Comparison of ENCODE assay signal across 16 cellular contexts in genomic region chr4:98468744-98469143, GRCh38.
DNase-seq lines count a peak whose midpoint lies in the region; ATAC-seq and TF ChIP-seq lines count a peak whose summit lies in the region.
"Had no signal": no experiment of that assay in that cellular context is flagged by ENCODE, and none has a peak within 500 bp of the region (broad histone marks: within the 10 kb centered on the region; RNA-seq: fewer than 3 reads in every experiment).

No MANE protein-coding gene starts in this region.

- H3K36me3 Mint-ChIP-seq in endothelial cell (ENCODE audit: low read depth, unreplicated experiment), result peaks cover 12% of the 10 kb centered on the region
- peaks cover 30% of the 10 kb centered on the region for H3K36me3 Mint-ChIP-seq in nephron (ENCODE audit: low read depth)

- POLR2A ChIA-PET in AG04450 (lab: Yijun Ruan, JAX), result interaction anchor here (0.7 to 1.0 kb wide), 3 partner anchors 48 to 193 kb away, joined by 3 to 6 read pairs (median 3); no protein-coding TSS in a partner anchor

- H3K9me3 ChIP-seq in AG04450 (ENCODE audit: control insufficient read depth, insufficient read depth, low read length) (0 out of 2 replicates have a peak, but pooled peaks cover 3% of the 10 kb centered on the region), MG63 (no peaks in the 10 kb centered on the region)

- TF ChIP-seq CTCF in AG04450 (IDR thresholded peaks at IDR 0.05; ENCODE audit: low read depth, low read length) (no peak), endothelial cell (IDR thresholded peaks at IDR 0.05; ENCODE audit: unreplicated experiment) (no peak), nephron (IDR thresholded peaks at IDR 0.05; ENCODE audit: unreplicated experiment in 3 of 3) (no peak)

- H3K4me3 ChIP-seq in AG04450 (ENCODE audit: low read depth, low read length), result no peak overlapping the region
- no peak overlapping the region for H3K4me3 ChIP-seq in MG63

- DNase-seq in AG04450 (ENCODE audit: low read depth, low spot score) (no peak), MG63 (peak; percentile 38), endothelial cell (ENCODE audit: low spot score) (peak; percentile 13), DMS53 treated with DMSO at 0.1 percent for 48 hours (lab: John Stamatoyannopoulos, UW; ENCODE audit: unreplicated experiment) (no peak), LoVo (ENCODE audit: low spot score) (no peak)
- no peak for DNase-seq in stimulated activated CD4-positive, alpha-beta T cell treated with anti-CD3 and anti-CD28 coated beads, Interleukin-1b, Interleukin-23, amount 100 ng/mL, for 48 hours
- DNase-seq: activated T-cell treated with anti-CD3 and anti-CD28 coated beads for 4 hours; AML-193; HCEC 1CT; KG1; NCI-H2171 treated with DMSO at 0.1 percent for 48 hours; stimulated activated CD4-positive, alpha-beta T cell treated with anti-CD3 and anti-CD28 coated beads, Interleukin-12 subunit alpha, Interleukin-12 subunit beta, amount 100 ng/mL, for 4 hours had no signal

- H3K27ac Mint-ChIP-seq in endothelial cell (ENCODE audit: unreplicated experiment) (peak overlapping the region; percentile 45), nephron (peak overlapping the region; percentile 71 to 95 (median 92))

- CTCF ChIA-PET in AG04450 (lab: Charles Lee), result interaction anchor here (1.2 to 2.6 kb wide), 9 partner anchors 10 to 260 kb away, joined by 4 to 19 read pairs (median 7); no protein-coding TSS in a partner anchor

- peak overlapping the region; percentile 84 for H3K27ac ChIP-seq in AG04450 (ENCODE audit: low read depth, low read length)
- H3K27ac ChIP-seq: VCaP had no signal

- H3K4me3 Mint-ChIP-seq in endothelial cell (ENCODE audit: unreplicated experiment) (no peak overlapping the region), nephron (peak overlapping the region; percentile 4 to 22 (median 21))
- H3K4me3 Mint-ChIP-seq: central memory CD8-positive, alpha-beta T cell had no signal

- H3K9me3 Mint-ChIP-seq in endothelial cell (ENCODE audit: unreplicated experiment), result no peaks in the 10 kb centered on the region
- H3K9me3 Mint-ChIP-seq in nephron, result no peaks in the 10 kb centered on the region
- H3K9me3 Mint-ChIP-seq: central memory CD8-positive, alpha-beta T cell had no signal

- H3K27me3 ChIP-seq in AG04450 (ENCODE audit: control insufficient read depth, insufficient read depth, low read length), result no peaks in the 10 kb centered on the region
- no peaks in the 10 kb centered on the region for H3K27me3 ChIP-seq in MG63

- no peak for ATAC-seq in HG03039 (IDR thresholded peaks at IDR 0.05; ENCODE audit: unreplicated experiment)

- no peaks in the 10 kb centered on the region for H3K36me3 ChIP-seq in MG63

- H3K4me1 Mint-ChIP-seq in endothelial cell (ENCODE audit: unreplicated experiment) (peaks cover 11% of the 10 kb centered on the region), nephron (peaks cover 24% of the 10 kb centered on the region)

- H3K27me3 Mint-ChIP-seq in endothelial cell (ENCODE audit: unreplicated experiment), result no peaks in the 10 kb centered on the region
- H3K27me3 Mint-ChIP-seq in nephron (ENCODE audit: low read depth), result no peaks in the 10 kb centered on the region
- H3K27me3 Mint-ChIP-seq: central memory CD8-positive, alpha-beta T cell had no signal

Comparison
In these comparisons a context has a peak if more than half of its experiments do, and no peak if none do; other contexts are left out.
1. DNase-seq: peak in MG63 (single experiment) and endothelial cell (single experiment); none in AG04450 (single experiment), stimulated activated CD4-positive, alpha-beta T cell treated with anti-CD3 and anti-CD28 coated beads, Interleukin-1b, Interleukin-23, amount 100 ng/mL, for 48 hours (single experiment), DMS53 treated with DMSO at 0.1 percent for 48 hours (single experiment) and LoVo (single experiment).